In the genomic region with DNA sequence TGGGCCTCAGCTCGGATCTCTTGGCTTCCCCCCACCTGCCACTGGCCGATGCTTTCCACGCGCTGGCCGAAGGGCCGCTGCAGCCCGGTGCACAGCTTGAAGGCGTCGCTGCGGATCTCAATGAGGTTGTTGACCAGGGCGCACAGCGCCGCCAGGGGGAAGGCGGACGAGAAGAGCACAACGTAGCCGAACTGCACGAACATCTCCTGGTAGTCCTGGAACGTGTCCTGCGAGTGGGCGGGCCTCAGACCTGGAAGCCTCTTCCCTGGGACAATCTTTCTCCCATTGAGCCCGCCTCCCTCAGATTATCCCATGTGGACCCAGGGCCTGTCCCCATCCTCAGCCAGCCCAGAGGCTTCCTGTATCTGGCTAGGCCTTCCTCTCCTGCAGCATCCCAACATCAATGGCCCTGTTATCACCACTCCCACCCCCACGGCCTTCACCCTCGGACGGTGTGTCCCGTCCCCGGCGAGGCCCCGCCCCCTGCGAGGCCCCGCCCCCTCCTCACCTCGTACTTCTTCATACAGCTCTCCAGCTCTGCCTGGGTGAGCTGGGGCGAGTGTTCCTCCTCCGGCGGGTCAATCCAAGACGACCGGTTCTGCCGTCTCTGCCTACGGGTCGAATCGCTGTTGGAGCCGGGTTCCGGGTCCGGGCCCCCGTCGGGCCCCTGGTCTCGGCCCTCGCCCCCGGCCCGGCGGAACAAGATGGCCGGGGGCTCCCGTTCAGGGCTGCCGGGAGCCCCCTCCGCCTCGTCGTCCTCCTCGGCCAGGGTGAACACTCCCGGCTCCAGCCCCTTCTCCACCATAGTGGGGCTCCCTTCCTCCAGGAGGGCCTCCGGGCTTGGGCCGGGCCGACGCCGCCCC, we compare ENCODE assay signal across 2 cellular contexts.
TF ChIP-seq lines count a peak whose summit lies in the region.

No MANE protein-coding gene starts in this region.

TF ChIP-seq in SK-N-SH treated with all-trans-retinoic acid at 6 μM for 48 hours, 23 proteins besides CTCF, POLR2A, EP300 and RAD21 (continues in another document):
- TF ChIP-seq GLIS3 (CRISPR knock-in tag; IDR thresholded peaks at IDR 0.05), result no peak
- TF ChIP-seq, protein P1, sequence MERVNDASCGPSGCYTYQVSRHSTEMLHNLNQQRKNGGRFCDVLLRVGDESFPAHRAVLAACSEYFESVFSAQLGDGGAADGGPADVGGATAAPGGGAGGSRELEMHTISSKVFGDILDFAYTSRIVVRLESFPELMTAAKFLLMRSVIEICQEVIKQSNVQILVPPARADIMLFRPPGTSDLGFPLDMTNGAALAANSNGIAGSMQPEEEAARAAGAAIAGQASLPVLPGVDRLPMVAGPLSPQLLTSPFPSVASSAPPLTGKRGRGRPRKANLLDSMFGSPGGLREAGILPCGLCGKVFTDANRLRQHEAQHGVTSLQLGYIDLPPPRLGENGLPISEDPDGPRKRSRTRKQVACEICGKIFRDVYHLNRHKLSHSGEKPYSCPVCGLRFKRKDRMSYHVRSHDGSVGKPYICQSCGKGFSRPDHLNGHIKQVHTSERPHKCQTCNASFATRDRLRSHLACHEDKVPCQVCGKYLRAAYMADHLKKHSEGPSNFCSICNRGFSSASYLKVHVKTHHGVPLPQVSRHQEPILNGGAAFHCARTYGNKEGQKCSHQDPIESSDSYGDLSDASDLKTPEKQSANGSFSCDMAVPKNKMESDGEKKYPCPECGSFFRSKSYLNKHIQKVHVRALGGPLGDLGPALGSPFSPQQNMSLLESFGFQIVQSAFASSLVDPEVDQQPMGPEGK (CRISPR knock-in tag; IDR thresholded peaks at IDR 0.05; ENCODE audit: borderline replicate concordance), result no peak
- TF ChIP-seq BACH2 (CRISPR knock-in tag; IDR thresholded peaks at IDR 0.05; ENCODE audit: borderline replicate concordance), result no peak
- no peak for TF ChIP-seq ISL1 (CRISPR knock-in tag; IDR thresholded peaks at IDR 0.05)
- no peak for TF ChIP-seq ZFP30 (CRISPR knock-in tag; IDR thresholded peaks at IDR 0.05)
- TF ChIP-seq ZNF8 (CRISPR knock-in tag; IDR thresholded peaks at IDR 0.05), result no peak
- TF ChIP-seq RARB (CRISPR knock-in tag; IDR thresholded peaks at IDR 0.05), result no peak
- TF ChIP-seq OSR1 (CRISPR knock-in tag; IDR thresholded peaks at IDR 0.05), result no peak
- TF ChIP-seq, protein P2, sequence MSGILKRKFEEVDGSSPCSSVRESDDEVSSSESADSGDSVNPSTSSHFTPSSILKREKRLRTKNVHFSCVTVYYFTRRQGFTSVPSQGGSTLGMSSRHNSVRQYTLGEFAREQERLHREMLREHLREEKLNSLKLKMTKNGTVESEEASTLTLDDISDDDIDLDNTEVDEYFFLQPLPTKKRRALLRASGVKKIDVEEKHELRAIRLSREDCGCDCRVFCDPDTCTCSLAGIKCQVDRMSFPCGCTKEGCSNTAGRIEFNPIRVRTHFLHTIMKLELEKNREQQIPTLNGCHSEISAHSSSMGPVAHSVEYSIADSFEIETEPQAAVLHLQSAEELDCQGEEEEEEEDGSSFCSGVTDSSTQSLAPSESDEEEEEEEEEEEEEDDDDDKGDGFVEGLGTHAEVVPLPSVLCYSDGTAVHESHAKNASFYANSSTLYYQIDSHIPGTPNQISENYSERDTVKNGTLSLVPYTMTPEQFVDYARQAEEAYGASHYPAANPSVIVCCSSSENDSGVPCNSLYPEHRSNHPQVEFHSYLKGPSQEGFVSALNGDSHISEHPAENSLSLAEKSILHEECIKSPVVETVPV (CRISPR knock-in tag; IDR thresholded peaks at IDR 0.05), result no peak
- no peak for TF ChIP-seq ZFP3 (CRISPR knock-in tag; IDR thresholded peaks at IDR 0.05)
- no peak for TF ChIP-seq CSDC2 (CRISPR knock-in tag; IDR thresholded peaks at IDR 0.05)
- TF ChIP-seq ARNTL (CRISPR knock-in tag; IDR thresholded peaks at IDR 0.05; ENCODE audit: borderline replicate concordance, low read depth), result no peak
- TF ChIP-seq TCF4 (CRISPR knock-in tag; IDR thresholded peaks at IDR 0.05; ENCODE audit: borderline replicate concordance), result no peak
- TF ChIP-seq ESRRG (CRISPR knock-in tag; IDR thresholded peaks at IDR 0.05), result no peak
- TF ChIP-seq, protein P3, sequence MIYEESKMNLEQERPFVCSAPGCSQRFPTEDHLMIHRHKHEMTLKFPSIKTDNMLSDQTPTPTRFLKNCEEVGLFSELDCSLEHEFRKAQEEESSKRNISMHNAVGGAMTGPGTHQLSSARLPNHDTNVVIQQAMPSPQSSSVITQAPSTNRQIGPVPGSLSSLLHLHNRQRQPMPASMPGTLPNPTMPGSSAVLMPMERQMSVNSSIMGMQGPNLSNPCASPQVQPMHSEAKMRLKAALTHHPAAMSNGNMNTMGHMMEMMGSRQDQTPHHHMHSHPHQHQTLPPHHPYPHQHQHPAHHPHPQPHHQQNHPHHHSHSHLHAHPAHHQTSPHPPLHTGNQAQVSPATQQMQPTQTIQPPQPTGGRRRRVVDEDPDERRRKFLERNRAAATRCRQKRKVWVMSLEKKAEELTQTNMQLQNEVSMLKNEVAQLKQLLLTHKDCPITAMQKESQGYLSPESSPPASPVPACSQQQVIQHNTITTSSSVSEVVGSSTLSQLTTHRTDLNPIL (CRISPR knock-in tag; IDR thresholded peaks at IDR 0.05; ENCODE audit: low read depth), result no peak
- TF ChIP-seq, protein P4, sequence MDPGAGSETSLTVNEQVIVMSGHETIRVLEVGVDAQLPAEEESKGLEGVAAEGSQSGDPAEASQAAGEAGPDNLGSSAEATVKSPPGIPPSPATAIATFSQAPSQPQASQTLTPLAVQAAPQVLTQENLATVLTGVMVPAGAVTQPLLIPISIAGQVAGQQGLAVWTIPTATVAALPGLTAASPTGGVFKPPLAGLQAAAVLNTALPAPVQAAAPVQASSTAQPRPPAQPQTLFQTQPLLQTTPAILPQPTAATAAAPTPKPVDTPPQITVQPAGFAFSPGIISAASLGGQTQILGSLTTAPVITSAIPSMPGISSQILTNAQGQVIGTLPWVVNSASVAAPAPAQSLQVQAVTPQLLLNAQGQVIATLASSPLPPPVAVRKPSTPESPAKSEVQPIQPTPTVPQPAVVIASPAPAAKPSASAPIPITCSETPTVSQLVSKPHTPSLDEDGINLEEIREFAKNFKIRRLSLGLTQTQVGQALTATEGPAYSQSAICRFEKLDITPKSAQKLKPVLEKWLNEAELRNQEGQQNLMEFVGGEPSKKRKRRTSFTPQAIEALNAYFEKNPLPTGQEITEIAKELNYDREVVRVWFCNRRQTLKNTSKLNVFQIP (CRISPR knock-in tag; IDR thresholded peaks at IDR 0.05; ENCODE audit: borderline replicate concordance, low read depth), result no peak

TF ChIP-seq in GM12878, 131 proteins besides CTCF, POLR2A, EP300 and RAD21:
- no peak for TF ChIP-seq TCF7 (IDR thresholded peaks at IDR 0.05; ENCODE audit: borderline replicate concordance)
- 0 out of 2 replicates have a peak, but pooled peaks have one; percentile 35 for TF ChIP-seq YY1 (IDR thresholded peaks at IDR 0.05; ENCODE audit: low read depth, low read length)
- TF ChIP-seq NFXL1 (IDR thresholded peaks at IDR 0.05; ENCODE audit: borderline replicate concordance), result 0 out of 2 replicates have a peak, but pooled peaks have one; percentile 30
- no peak for TF ChIP-seq FOXK2 (IDR thresholded peaks at IDR 0.05)
- TF ChIP-seq SIX5 (IDR thresholded peaks at IDR 0.05; ENCODE audit: low read depth, low read length, severe bottlenecking), result no peak
- TF ChIP-seq, protein P5, sequence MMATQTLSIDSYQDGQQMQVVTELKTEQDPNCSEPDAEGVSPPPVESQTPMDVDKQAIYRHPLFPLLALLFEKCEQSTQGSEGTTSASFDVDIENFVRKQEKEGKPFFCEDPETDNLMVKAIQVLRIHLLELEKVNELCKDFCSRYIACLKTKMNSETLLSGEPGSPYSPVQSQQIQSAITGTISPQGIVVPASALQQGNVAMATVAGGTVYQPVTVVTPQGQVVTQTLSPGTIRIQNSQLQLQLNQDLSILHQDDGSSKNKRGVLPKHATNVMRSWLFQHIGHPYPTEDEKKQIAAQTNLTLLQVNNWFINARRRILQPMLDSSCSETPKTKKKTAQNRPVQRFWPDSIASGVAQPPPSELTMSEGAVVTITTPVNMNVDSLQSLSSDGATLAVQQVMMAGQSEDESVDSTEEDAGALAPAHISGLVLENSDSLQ (IDR thresholded peaks at IDR 0.05), result no peak
- no peak for TF ChIP-seq SP1 (IDR thresholded peaks at IDR 0.05; ENCODE audit: low read depth, low read length)
- TF ChIP-seq, protein P6, sequence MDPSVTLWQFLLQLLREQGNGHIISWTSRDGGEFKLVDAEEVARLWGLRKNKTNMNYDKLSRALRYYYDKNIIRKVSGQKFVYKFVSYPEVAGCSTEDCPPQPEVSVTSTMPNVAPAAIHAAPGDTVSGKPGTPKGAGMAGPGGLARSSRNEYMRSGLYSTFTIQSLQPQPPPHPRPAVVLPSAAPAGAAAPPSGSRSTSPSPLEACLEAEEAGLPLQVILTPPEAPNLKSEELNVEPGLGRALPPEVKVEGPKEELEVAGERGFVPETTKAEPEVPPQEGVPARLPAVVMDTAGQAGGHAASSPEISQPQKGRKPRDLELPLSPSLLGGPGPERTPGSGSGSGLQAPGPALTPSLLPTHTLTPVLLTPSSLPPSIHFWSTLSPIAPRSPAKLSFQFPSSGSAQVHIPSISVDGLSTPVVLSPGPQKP (IDR thresholded peaks at IDR 0.05; ENCODE audit: low read depth, low read length), result no peak
